8 cellular contexts compared by ENCODE assay signal in the genomic region with DNA sequence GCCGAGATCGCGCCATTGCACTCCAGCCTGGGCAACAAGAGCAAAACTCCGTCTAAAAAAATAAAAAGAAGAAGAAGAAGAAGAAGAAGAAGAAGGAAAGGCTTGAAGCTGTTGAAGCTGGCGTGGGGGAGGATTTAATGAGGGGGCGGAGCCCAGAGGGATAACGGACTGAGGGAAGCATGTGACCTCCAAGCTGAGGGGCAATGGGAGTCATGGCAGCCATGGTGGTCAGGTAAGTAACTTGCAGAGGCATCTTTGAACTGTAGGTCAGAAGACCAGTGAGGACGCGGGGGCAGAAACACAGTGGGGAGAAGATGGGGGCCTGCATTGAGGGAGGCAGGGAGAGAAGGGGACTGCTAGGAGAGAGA. TPM values are rescaled to one million over a fixed set of nuclear protein-coding genes. Genes with fewer than 3 reads are reported as not detected.
DNase-seq lines count a peak whose midpoint lies in the region; ATAC-seq, FAIRE-seq and TF ChIP-seq lines count a peak whose summit lies in the region.

No MANE protein-coding gene starts in this region.

- H4K20me1 ChIP-seq in hepatocyte (ENCODE audit: insufficient read depth, poor library complexity, severe bottlenecking), result no peaks in the 10 kb centered on the region

- H3K4me1 ChIP-seq in CD8-positive, alpha-beta memory T cell (ENCODE audit: insufficient read depth, low read length), result peaks cover 14% of the 10 kb centered on the region
- H3K4me1 ChIP-seq in HUES6 (ENCODE audit: control insufficient read depth, insufficient read depth, low read length) (peaks cover 15% of the 10 kb centered on the region), hepatocyte (ENCODE audit: insufficient read depth) (no peaks in the 10 kb centered on the region)

- peak overlapping the region in 7 of 8 donors; percentile 20 to 90 (median 64) for H3K27ac Mint-ChIP-seq in CD8-positive, alpha-beta memory T cell
- H3K27ac Mint-ChIP-seq in type B pancreatic cell, result peak overlapping the region; percentile 81

- FAIRE-seq in RCC 7860 (lab: Jason Lieb, UNC), result no peak

- POLR2A ChIA-PET in CD8-positive, alpha-beta memory T cell (lab: Charles Lee), result interaction anchor here (1.0 kb wide), 1 partner anchor 78 kb away, joined by 4 read pairs; the partner anchor contains the start of gene ZC3H4

- no peaks in the 10 kb centered on the region for H3K27me3 ChIP-seq in CD8-positive, alpha-beta memory T cell (ENCODE audit: insufficient read depth, low read length, poor library complexity, severe bottlenecking)
- H3K27me3 ChIP-seq in HUES6 (ENCODE audit: control insufficient read depth, insufficient read depth, low read length) (peaks cover 10% of the 10 kb centered on the region), WERI-Rb-1 (ENCODE audit: insufficient read depth, low read depth, severe bottlenecking) (no peaks in the 10 kb centered on the region), hepatocyte (no peaks in the 10 kb centered on the region)

- TF ChIP-seq CTCF in WERI-Rb-1 (IDR thresholded peaks at IDR 0.05; ENCODE audit: low read depth, low read length), result no peak
- TF ChIP-seq CTCF in hepatocyte (IDR thresholded peaks at IDR 0.05; ENCODE audit: poor library complexity), result no peak
- no peak for TF ChIP-seq CTCF in type B pancreatic cell (conservative IDR thresholded peaks at IDR 0.05)

- H3K4me2 ChIP-seq in hepatocyte, result peak overlapping the region; percentile 84

- peaks cover 16 to 24% (median 20%) of the 10 kb centered on the region in 3 donors for H3K4me1 Mint-ChIP-seq in CD8-positive, alpha-beta memory T cell
- H3K4me1 Mint-ChIP-seq in type B pancreatic cell (ENCODE audit: unreplicated experiment), result peaks cover 13% of the 10 kb centered on the region

- 72% methylated on average over 5 of the region's 9 CpGs for WGBS in hepatocyte (ENCODE audit: low lambda C conversion rate, missing lambda C conversion rate)

- H3K79me2 ChIP-seq in hepatocyte, result no peaks in the 10 kb centered on the region

- CTCF ChIA-PET in CD8-positive, alpha-beta memory T cell (lab: Charles Lee), result interaction anchor here (0.6 to 5.3 kb wide), 11 partner anchors 8 to 213 kb away, joined by 3 to 35 read pairs (median 3); partner anchors contain the start of gene SAE1

- peaks cover 0 to 2% (median 1%) of the 10 kb centered on the region in 3 donors for H3K36me3 Mint-ChIP-seq in CD8-positive, alpha-beta memory T cell
- H3K36me3 Mint-ChIP-seq in type B pancreatic cell, result no peaks in the 10 kb centered on the region

- peaks cover 13 to 18% of the 10 kb centered on the region in 2 donors for H3K27me3 Mint-ChIP-seq in CD8-positive, alpha-beta memory T cell
- H3K27me3 Mint-ChIP-seq in type B pancreatic cell, result peaks cover 14% of the 10 kb centered on the region

- H3K27ac ChIP-seq in CD8-positive, alpha-beta memory T cell (ENCODE audit: low read depth, low read length), result peak overlapping the region; percentile 48
- H3K27ac ChIP-seq in HUES6 (ENCODE audit: low read depth, low read length), result no peak overlapping the region
- peak overlapping the region; percentile 59 for H3K27ac ChIP-seq in WERI-Rb-1
- H3K27ac ChIP-seq in hepatocyte, result peak overlapping the region; percentile 30

- peak overlapping the region; percentile 61 for H2AFZ ChIP-seq in hepatocyte

- DNase-seq in CD8-positive, alpha-beta memory T cell, result peak in 1 of 5 donors; percentile 47
- DNase-seq in WERI-Rb-1 (peak; percentile 74), hepatocyte (ENCODE audit: low spot score) (no peak), type B pancreatic cell (ENCODE audit: extremely low spot score, unreplicated experiment) (no peak), RCC 7860 (ENCODE audit: low spot score) (no peak), NCI-H1092 treated with DMSO at 0.1 percent for 48 hours (lab: John Stamatoyannopoulos, UW) (no peak)

- H3K36me3 ChIP-seq in CD8-positive, alpha-beta memory T cell (ENCODE audit: insufficient read depth, low read length), result no peaks in the 10 kb centered on the region
- H3K36me3 ChIP-seq in HUES6 (ENCODE audit: control insufficient read depth, insufficient read depth, low read length) (no peaks in the 10 kb centered on the region), WERI-Rb-1 (no peaks in the 10 kb centered on the region), hepatocyte (replicated peaks; ENCODE audit: insufficient read depth, low read depth) (no peaks in the 10 kb centered on the region)

- peak overlapping the region; percentile 22 for H3K9ac ChIP-seq in HUES6 (ENCODE audit: low read length)

- no peaks in the 10 kb centered on the region for H3K9me2 ChIP-seq in hepatocyte (replicated peaks; ENCODE audit: insufficient read depth)

- no peaks in the 10 kb centered on the region for H3K9me3 ChIP-seq in CD8-positive, alpha-beta memory T cell (ENCODE audit: low read length)
- H3K9me3 ChIP-seq in HUES6 (ENCODE audit: control insufficient read depth, insufficient read depth, low read depth, low read length) (no peaks in the 10 kb centered on the region), WERI-Rb-1 (ENCODE audit: severe bottlenecking) (no peaks in the 10 kb centered on the region), hepatocyte (ENCODE audit: low read depth) (no peaks in the 10 kb centered on the region)

- no peak for ATAC-seq in HG03460 (IDR thresholded peaks at IDR 0.05; ENCODE audit: unreplicated experiment)

- H3K4me3 Mint-ChIP-seq in CD8-positive, alpha-beta memory T cell, result peak overlapping the region; percentile 84 to 96 (median 91)
- peak overlapping the region; percentile 90 for H3K4me3 Mint-ChIP-seq in type B pancreatic cell

- H3K4me3 ChIP-seq in CD8-positive, alpha-beta memory T cell (ENCODE audit: low read length), result peak overlapping the region; percentile 66
- H3K4me3 ChIP-seq in HUES6 (ENCODE audit: low read depth, low read length) (peak overlapping the region; percentile 64), WERI-Rb-1 (ENCODE audit: low read depth, low read length) (peak overlapping the region; percentile 47), hepatocyte (no peak overlapping the region)

- H3K9me3 Mint-ChIP-seq in CD8-positive, alpha-beta memory T cell, result no peaks in the 10 kb centered on the region
- no peaks in the 10 kb centered on the region for H3K9me3 Mint-ChIP-seq in type B pancreatic cell

RNA-seq across cellular contexts. Expression of gene TMEM160, which starts 13.3 kb away (rescaled TPM):
- 10 to 100 TPM; 52.9 to 57.3 TPM for total RNA-seq in CD8-positive, alpha-beta memory T cell
- 136 TPM for polyA plus RNA-seq in CD8-positive, alpha-beta memory T cell
- total RNA-seq in hepatocyte (21.1 and 31.0 TPM in 2 replicates), type B pancreatic cell (ENCODE audit: low replicate concordance) (28.4 and 37.3 TPM in 2 replicates)
- polyA plus RNA-seq in hepatocyte, result 71.7 and 91.7 TPM in 2 replicates

RNA-seq across cellular contexts. Expression of gene NPAS1, which starts 15.5 kb away (rescaled TPM):
- under 1 TPM; 0.24 to 0.37 TPM for total RNA-seq in CD8-positive, alpha-beta memory T cell
- not detected for polyA plus RNA-seq in CD8-positive, alpha-beta memory T cell
- 0.20 and 0.23 TPM in 2 replicates for total RNA-seq in hepatocyte
- 4.5 and 5.5 TPM in 2 replicates for polyA plus RNA-seq in hepatocyte
- 3.6 and 6.6 TPM in 2 replicates for total RNA-seq in type B pancreatic cell (ENCODE audit: low replicate concordance)
